Comparison of ENCODE assay signal across 13 cellular contexts in genomic region chr2:181178130-181178529, GRCh38.
DNase-seq lines count a peak whose midpoint lies in the region; ATAC-seq, FAIRE-seq and TF ChIP-seq lines count a peak whose summit lies in the region.
"Had no signal": no experiment of that assay in that cellular context is flagged by ENCODE, and none has a peak within 500 bp of the region (broad histone marks: within the 10 kb centered on the region; RNA-seq: fewer than 3 reads in every experiment).

No MANE protein-coding gene starts in this region.

- peak overlapping the region; percentile 46 for H3K27ac Mint-ChIP-seq in activated naive CD8-positive, alpha-beta T cell treated with anti-CD3 and anti-CD28 coated beads, Interleukin-2, amount 10 ng/mL, durations not matched to agents 7 days and 5 days

- FAIRE-seq in HTR-8/SVneo (lab: Jason Lieb, UNC) = no peak

- peak; percentile 29 for DNase-seq in GM12865 (ENCODE audit: low read depth)
- DNase-seq in activated naive CD8-positive, alpha-beta T cell treated with anti-CD3 and anti-CD28 coated beads, Interleukin-2, amount 10 ng/mL, durations not matched to agents 7 days and 5 days = no peak
- no peak for DNase-seq in amygdala (lab: John Stamatoyannopoulos, UW)
- DNase-seq in NCI-H1417 (lab: John Stamatoyannopoulos, UW) = no peak
- no peak for DNase-seq in HTR-8/SVneo (ENCODE audit: insufficient read length, low spot score)
- DNase-seq in activated gamma-delta T cell (lab: John Stamatoyannopoulos, UW) = no peak
- DNase-seq: caudate nucleus, IMR-90, left ventricle myocardium superior had no signal

- H3K36me3 Mint-ChIP-seq in activated naive CD8-positive, alpha-beta T cell treated with anti-CD3 and anti-CD28 coated beads, Interleukin-2, amount 10 ng/mL, durations not matched to agents 7 days and 5 days = peaks cover 22% of the 10 kb centered on the region

- POLR2A ChIA-PET in activated naive CD8-positive, alpha-beta T cell treated with anti-CD3 and anti-CD28 coated beads, Interleukin-2, amount 10 ng/mL, durations not matched to agents 7 days and 5 days (lab: Charles Lee) = interaction anchor here (0.8 kb wide), 2 partner anchors 11 to 127 kb away, joined by 3 read pairs; no protein-coding TSS in a partner anchor

- peaks cover 3% of the 10 kb centered on the region for H3K9me3 Mint-ChIP-seq in activated naive CD8-positive, alpha-beta T cell treated with anti-CD3 and anti-CD28 coated beads, Interleukin-2, amount 10 ng/mL, durations not matched to agents 7 days and 5 days

- ATAC-seq in GM19351 (IDR thresholded peaks at IDR 0.05; ENCODE audit: unreplicated experiment) = peak; percentile 54
- ATAC-seq in HG03520 (IDR thresholded peaks at IDR 0.05; ENCODE audit: unreplicated experiment) = peak; percentile 53
- ATAC-seq in activated naive CD8-positive, alpha-beta T cell treated with anti-CD3 and anti-CD28 coated beads, Interleukin-2, amount 10 ng/mL, durations not matched to agents 7 days and 5 days (ENCODE audit: low read depth) = peak; percentile 38
- ATAC-seq: left ventricle myocardium superior, Right ventricle myocardium inferior had no signal

- H3K4me3 ChIP-seq in GM12865 (ENCODE audit: low read depth, low read length) = no peak overlapping the region
- H3K4me3 ChIP-seq: BLaER1 treated with 17β-estradiol and CSF1 and Interleukin-3, amounts not matched to agents 10 nM and 100 nM had no signal

- peaks cover 25% of the 10 kb centered on the region for H3K4me1 Mint-ChIP-seq in activated naive CD8-positive, alpha-beta T cell treated with anti-CD3 and anti-CD28 coated beads, Interleukin-2, amount 10 ng/mL, durations not matched to agents 7 days and 5 days

- TF ChIP-seq CTCF in GM12865 (IDR thresholded peaks at IDR 0.05; ENCODE audit: insufficient read depth, low read depth, low read length, missing control alignments) = no peak

- H3K4me3 Mint-ChIP-seq in activated naive CD8-positive, alpha-beta T cell treated with anti-CD3 and anti-CD28 coated beads, Interleukin-2, amount 10 ng/mL, durations not matched to agents 7 days and 5 days = peak overlapping the region; percentile 15

- no peaks in the 10 kb centered on the region for H3K27me3 Mint-ChIP-seq in activated naive CD8-positive, alpha-beta T cell treated with anti-CD3 and anti-CD28 coated beads, Interleukin-2, amount 10 ng/mL, durations not matched to agents 7 days and 5 days
